ENCODE assay signal across 8 cellular contexts in genomic region chr16:527015-527903, GRCh38. TPM values are rescaled to one million over a fixed set of nuclear protein-coding genes. Genes with fewer than 3 reads are reported as not detected.
DNase-seq lines count a peak whose midpoint lies in the region; ATAC-seq and TF ChIP-seq lines count a peak whose summit lies in the region.

TSS of gene CAPN15 (plus strand) at chr16:527712. CDS start at chr16:546839, 19,127 bp downstream.

- H3K4ac ChIP-seq in H9 (ENCODE audit: low read depth, low read length) (no peak within 1 kb of the TSS), neuronal stem cell (ENCODE audit: low read length) (peak within 1 kb of the TSS; percentile 26)

- H3K4me3 Mint-ChIP-seq in H9: peak within 1 kb of the TSS; percentile 79 to 88

- H4K91ac ChIP-seq in H9 (ENCODE audit: insufficient read length, low read depth, low read length): no peak within 1 kb of the TSS
- no peak within 1 kb of the TSS for H4K91ac ChIP-seq in neuronal stem cell (ENCODE audit: low read depth, low read length, poor library complexity)

- peaks cover 13% of the 10 kb centered on the region for H3K23me2 ChIP-seq in H9 (ENCODE audit: insufficient read length, low read depth, low read length, poor library complexity, severe bottlenecking)

- H2AK5ac ChIP-seq in H9 (ENCODE audit: insufficient read length, low read length): no peak within 1 kb of the TSS
- peak within 1 kb of the TSS; percentile 70 for H2AK5ac ChIP-seq in neuronal stem cell (ENCODE audit: low read depth, low read length)

- WGBS in H9 (ENCODE audit: extremely low coverage, insufficient read length, low lambda C conversion rate): no CpG with 5 or more reads among the region's 129 CpGs
- no CpG with 5 or more reads among the region's 129 CpGs for WGBS in neuronal stem cell (ENCODE audit: extremely low coverage in 2 of 2, insufficient read length in 2 of 2, insufficient replicate concordance in 1 of 2), 2 donors

- H2BK12ac ChIP-seq in H9 (ENCODE audit: insufficient read length, low read depth, low read length) (no peak within 1 kb of the TSS), neuronal stem cell (ENCODE audit: low read length) (peak within 1 kb of the TSS; percentile 41)

- H3K36me3 ChIP-seq in MG63 (peaks cover 41% of the 10 kb centered on the region), SJCRH30 (no peaks in the 10 kb centered on the region), neuronal stem cell (replicated peaks in 1 of 2; ENCODE audit: control insufficient read depth in 2 of 2, insufficient read depth in 2 of 2, low read length in 2 of 2) (peaks cover 8 to 36% of the 10 kb centered on the region in 2 donors)

- no peaks in the 10 kb centered on the region for H3K9me3 Mint-ChIP-seq in H9

- no peaks in the 10 kb centered on the region; the same call in 1 of the 2 replicates for H3K27me3 Mint-ChIP-seq in H9 (ENCODE audit: low read depth)

- no peak within 1 kb of the TSS for H2BK5ac ChIP-seq in H9 (ENCODE audit: insufficient read length, low read length)
- peak within 1 kb of the TSS; percentile 87 for H2BK5ac ChIP-seq in neuronal stem cell (ENCODE audit: low read length)

- H3K79me2 ChIP-seq in H9 (ENCODE audit: insufficient read depth, low read length): peaks cover 22% of the 10 kb centered on the region; the same call in 1 of the 2 replicates

- H3K27ac ChIP-seq in H9 (ENCODE audit: insufficient read length, low read depth, low read length) (no peak within 1 kb of the TSS), SJCRH30 (peak within 1 kb of the TSS; percentile 97), foreskin keratinocyte (peak within 1 kb of the TSS; percentile 90), neuronal stem cell (replicated peaks; ENCODE audit: low read length) (peak within 1 kb of the TSS; percentile 84)

- H3K14ac ChIP-seq in H9 (ENCODE audit: insufficient read depth, low read length) (peak within 1 kb of the TSS; percentile 79), neuronal stem cell (ENCODE audit: low read length) (peak within 1 kb of the TSS; percentile 56)

- peaks cover 0 to 12% (median 12%) of the 10 kb centered on the region in 3 experiments; a peak in 3 of 7 replicates for H3K36me3 Mint-ChIP-seq in H9 (ENCODE audit: insufficient read depth in 1 of 3, low read depth in 3 of 3)

- no peak within 1 kb of the TSS for H2BK20ac ChIP-seq in H9 (ENCODE audit: low read depth, low read length, poor library complexity, severe bottlenecking)

- H4K8ac ChIP-seq in H9 (replicated peaks; ENCODE audit: insufficient read length, low read depth, low read length) (no peak within 1 kb of the TSS), neuronal stem cell (ENCODE audit: low read depth, low read length) (peak within 1 kb of the TSS; percentile 43)

- H4K20me1 ChIP-seq in H9 (ENCODE audit: control insufficient read depth, insufficient read depth, insufficient read length): peaks cover 6% of the 10 kb centered on the region

- H3K4me3 ChIP-seq in MG63 (peak within 1 kb of the TSS; percentile 85), SJCRH30 (peak within 1 kb of the TSS; percentile 96), neuronal stem cell (ENCODE audit: low read length in 2 of 2) (peak within 1 kb of the TSS; percentile 94 to 99)

- peak; percentile 60 for ATAC-seq in foreskin keratinocyte

- TF ChIP-seq CTCF in H9 (conservative IDR thresholded peaks at IDR 0.05) (peak; percentile 45; the same call in 2 of the 3 replicates), foreskin keratinocyte (conservative IDR thresholded peaks at IDR 0.05) (peak; percentile 5), subcutaneous adipose tissue (IDR thresholded peaks at IDR 0.05; ENCODE audit: low read depth) (no peak)

- H3K79me1 ChIP-seq in H9 (ENCODE audit: insufficient read depth, low read depth, low read length, poor library complexity, severe bottlenecking) (no peaks in the 10 kb centered on the region), neuronal stem cell (ENCODE audit: low read depth, low read length) (peaks cover 28% of the 10 kb centered on the region)

- peaks cover 18% of the 10 kb centered on the region in 2 experiments for H3K4me1 Mint-ChIP-seq in H9

- no peak within 1 kb of the TSS for H3K23ac ChIP-seq in H9 (ENCODE audit: insufficient read length, low read depth, low read length)
- H3K23ac ChIP-seq in neuronal stem cell (ENCODE audit: low read depth, low read length, poor library complexity): peak within 1 kb of the TSS; percentile 98

- H3K4me2 ChIP-seq in H9 (ENCODE audit: insufficient read depth, insufficient read length, low read length) (peak within 1 kb of the TSS; percentile 80), neuronal stem cell (ENCODE audit: insufficient read depth, low read length, poor library complexity, severe bottlenecking) (peak within 1 kb of the TSS; percentile 98)

- no peak within 1 kb of the TSS for H3T11ph ChIP-seq in H9 (ENCODE audit: low read length)

- H4K5ac ChIP-seq in H9 (ENCODE audit: insufficient read length, low read depth, low read length): no peak within 1 kb of the TSS

- H2BK15ac ChIP-seq in H9 (ENCODE audit: low read depth, low read length): no peak within 1 kb of the TSS
- no peak within 1 kb of the TSS for H2BK15ac ChIP-seq in neuronal stem cell (ENCODE audit: low read length)

- no peak within 1 kb of the TSS for H3K56ac ChIP-seq in H9 (ENCODE audit: insufficient read length, low read depth, low read length)

- no peaks in the 10 kb centered on the region; the same call in 1 of the 2 replicates for H3K4me1 ChIP-seq in H9 (ENCODE audit: insufficient read depth, low read length)
- H3K4me1 ChIP-seq in SJCRH30: peaks cover 15% of the 10 kb centered on the region
- peaks cover 7% of the 10 kb centered on the region for H3K4me1 ChIP-seq in foreskin keratinocyte
- peaks cover 20 to 23% of the 10 kb centered on the region in 2 donors for H3K4me1 ChIP-seq in neuronal stem cell (ENCODE audit: control insufficient read depth in 2 of 2, insufficient read depth in 1 of 2, low read depth in 1 of 2, low read length in 2 of 2)

- H2AFZ ChIP-seq in H9 (ENCODE audit: low read length): no peak within 1 kb of the TSS
- peak within 1 kb of the TSS; percentile 93 for H2AFZ ChIP-seq in neuronal stem cell (ENCODE audit: low read length)

- H3K9me3 ChIP-seq in H9 (ENCODE audit: control insufficient read depth, low read depth, low read length) (no peaks in the 10 kb centered on the region), MG63 (no peaks in the 10 kb centered on the region), SJCRH30 (replicated peaks) (no peaks in the 10 kb centered on the region), neuronal stem cell (replicated peaks in 1 of 2; ENCODE audit: control insufficient read depth in 2 of 2, insufficient read depth in 1 of 2, low read depth in 1 of 2, low read length in 2 of 2) (no peaks in the 10 kb centered on the region)

- no peak within 1 kb of the TSS for H2BK120ac ChIP-seq in H9 (ENCODE audit: low read depth, low read length, poor library complexity, severe bottlenecking)
- peak within 1 kb of the TSS; percentile 81 for H2BK120ac ChIP-seq in neuronal stem cell (ENCODE audit: low read depth, low read length)

- H3K9ac ChIP-seq in H9 (ENCODE audit: extremely low read depth, insufficient read length, low read length) (peak within 1 kb of the TSS; percentile 55), neuronal stem cell (ENCODE audit: low read depth, low read length, poor library complexity) (peak within 1 kb of the TSS; percentile 98)

- H3K18ac ChIP-seq in H9 (ENCODE audit: insufficient read length, low read depth, low read length): peak within 1 kb of the TSS; percentile 81
- peak within 1 kb of the TSS; percentile 99 for H3K18ac ChIP-seq in neuronal stem cell (ENCODE audit: low read length)

- no peaks in the 10 kb centered on the region for H3K27me3 ChIP-seq in H9 (ENCODE audit: insufficient read depth, low read length)
- no peaks in the 10 kb centered on the region for H3K27me3 ChIP-seq in MG63
- no peaks in the 10 kb centered on the region for H3K27me3 ChIP-seq in SJCRH30
- no peaks in the 10 kb centered on the region for H3K27me3 ChIP-seq in foreskin keratinocyte
- H3K27me3 ChIP-seq in neuronal stem cell (ENCODE audit: control insufficient read depth in 3 of 3, insufficient read depth in 3 of 3, low read depth in 1 of 3, low read length in 3 of 3): no peaks in the 10 kb centered on the region

- H3K27ac Mint-ChIP-seq in H9: peak within 1 kb of the TSS; percentile 41 to 92 (median 90); a peak in 6 of 7 replicates

- DNase-seq in ELR (ENCODE audit: low read depth) (peak; percentile 85), H9 (peak; percentile 79), MG63 (peak; percentile 89), SJCRH30 (peak; percentile 92 to 93), foreskin keratinocyte (peak; percentile 42 to 77), neuronal stem cell (ENCODE audit: low spot score) (peak; percentile 90)
- DNase-seq in activated gamma-delta T cell treated with anti-CD3 and anti-CD28 coated beads, Interleukin-2, amount 50 U/mL, for 16 hours (ENCODE audit: low read depth): peak; percentile 75

RNA-seq across cellular contexts. Expression of gene CAPN15, which starts in this region (rescaled TPM):
- total RNA-seq in H9 (2021) (71.2 and 76.4 TPM in 2 replicates), foreskin keratinocyte (46.9 and 47.1 TPM in 2 replicates), subcutaneous adipose tissue (10 to 100 TPM in 3 of 4 donors, 1 to 10 TPM in 1; 7.6 to 30.0 (median 13.3) TPM)
- total RNA-seq in MG63 (2014; rRNA removed; shearing (Covaris generic); ENCODE audit: low replicate concordance): 42.2 and 55.9 TPM in 2 replicates
- 48.8 and 54.0 TPM in 2 replicates for total RNA-seq in SJCRH30 (2014; rRNA removed; shearing (Covaris generic))
- polyA plus RNA-seq in foreskin keratinocyte: 38.5 and 39.4 TPM in 2 replicates
- polyA plus RNA-seq in neuronal stem cell (2013, experiment 1 of 2): 19.7 TPM
- polyA plus RNA-seq in neuronal stem cell (2013, experiment 2 of 2): 19.6 TPM
